In the genomic region with DNA sequence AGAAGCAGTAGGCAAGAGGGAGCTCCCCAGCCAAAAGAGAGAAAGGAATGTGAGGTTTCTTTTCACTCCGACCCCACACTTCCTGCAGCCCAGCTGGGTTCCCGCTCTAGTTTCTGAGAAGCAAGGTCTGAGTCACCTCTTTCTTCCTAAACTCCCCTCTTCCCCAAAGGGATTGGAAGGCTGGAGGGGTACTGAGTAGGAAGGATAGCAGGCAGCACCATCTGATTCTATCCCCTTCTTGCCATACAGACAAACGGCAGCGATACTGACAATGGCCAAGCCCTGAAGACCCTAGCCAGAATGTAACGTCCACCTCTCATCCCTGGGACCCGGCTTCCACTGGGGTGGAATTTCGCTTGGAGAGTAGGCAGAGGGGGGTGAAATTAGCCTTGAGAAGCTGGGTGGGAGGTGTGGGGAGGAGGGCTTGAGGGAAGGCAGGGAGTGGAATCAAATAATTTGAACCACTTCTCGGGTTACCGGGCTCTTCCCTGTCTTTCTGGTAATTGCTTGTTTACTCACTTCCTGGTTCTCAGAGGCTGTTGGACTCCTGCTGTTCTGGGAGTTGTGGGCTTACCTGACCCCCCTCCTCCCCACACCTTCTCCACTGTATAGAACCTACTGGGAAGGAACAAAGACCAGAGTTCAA, we compare ENCODE assay signal across 9 cellular contexts. TPM values are rescaled to one million over a fixed set of nuclear protein-coding genes. Genes with fewer than 3 reads are reported as not detected.
DNase-seq lines count a peak whose midpoint lies in the region; ATAC-seq and TF ChIP-seq lines count a peak whose summit lies in the region.
"Had no signal": no experiment of that assay in that cellular context is flagged by ENCODE, and none has a peak within 500 bp of the region (broad histone marks: within the 10 kb centered on the region; RNA-seq: fewer than 3 reads in every experiment).

No MANE protein-coding gene starts in this region.

- H3K27ac Mint-ChIP-seq in T-helper 1 cell treated with Interleukin-12 subunit alpha and Interleukin-12 subunit beta and Interleukin-4 antibody, amounts not matched to agents 30 μg/mL and 1 μg/mL, for 36 hours: peak overlapping the region; percentile 33

- TF ChIP-seq CTCF in colonic mucosa (IDR thresholded peaks at IDR 0.05): no peak

- peaks cover 8% of the 10 kb centered on the region for H3K4me1 ChIP-seq in colonic mucosa
- H3K4me1 ChIP-seq in skeletal muscle satellite cell (ENCODE audit: control insufficient read depth, insufficient read depth, low read length): peaks cover 82% of the 10 kb centered on the region

- H3K27me3 ChIP-seq in colonic mucosa (no peaks in the 10 kb centered on the region), skeletal muscle satellite cell (ENCODE audit: control insufficient read depth, insufficient read depth, low read length) (no peaks in the 10 kb centered on the region)

- H3K9me3 ChIP-seq in colonic mucosa (no peaks in the 10 kb centered on the region), skeletal muscle satellite cell (replicated peaks; ENCODE audit: low read length) (no peaks in the 10 kb centered on the region)

- peaks cover 15% of the 10 kb centered on the region for H3K27me3 Mint-ChIP-seq in T-helper 1 cell treated with Interleukin-12 subunit alpha and Interleukin-12 subunit beta and Interleukin-4 antibody, amounts not matched to agents 30 μg/mL and 1 μg/mL, for 36 hours (ENCODE audit: low read depth)

- no peak for ATAC-seq in GM21717 (IDR thresholded peaks at IDR 0.05; ENCODE audit: unreplicated experiment)
- ATAC-seq in HG02970 (IDR thresholded peaks at IDR 0.05; ENCODE audit: low FRiP score, unreplicated experiment): no peak

- peak overlapping the region; percentile 59 for H3K4me2 ChIP-seq in skeletal muscle satellite cell (ENCODE audit: low read length)

- H3K36me3 ChIP-seq in colonic mucosa: no peaks in the 10 kb centered on the region
- H3K36me3 ChIP-seq in skeletal muscle satellite cell (ENCODE audit: insufficient read depth, low read length): no peaks in the 10 kb centered on the region

- H3K9ac ChIP-seq in colonic mucosa (ENCODE audit: low read depth in 2 of 2, low read length in 2 of 2): peak overlapping the region; percentile 14 to 39
- peak overlapping the region; percentile 45 for H3K9ac ChIP-seq in skeletal muscle satellite cell (ENCODE audit: low read depth, low read length)

- H3K27ac ChIP-seq in colonic mucosa: no peak overlapping the region

- peaks cover 6% of the 10 kb centered on the region for H3K36me3 Mint-ChIP-seq in T-helper 1 cell treated with Interleukin-12 subunit alpha and Interleukin-12 subunit beta and Interleukin-4 antibody, amounts not matched to agents 30 μg/mL and 1 μg/mL, for 36 hours (ENCODE audit: low read depth)

- H3K4me1 Mint-ChIP-seq in T-helper 1 cell treated with Interleukin-12 subunit alpha and Interleukin-12 subunit beta and Interleukin-4 antibody, amounts not matched to agents 30 μg/mL and 1 μg/mL, for 36 hours (ENCODE audit: low read depth): peaks cover 68% of the 10 kb centered on the region

- H3K4me3 ChIP-seq in colonic mucosa (no peak overlapping the region), skeletal muscle satellite cell (ENCODE audit: low read length) (peak overlapping the region; percentile 47)

- intact Hi-C loops in colonic mucosa (cut with DNase I): no loop called here

- DNase-seq in T-helper 1 cell (no peak), NCI-H526 (lab: John Stamatoyannopoulos, UW) (peak; percentile 69 to 80), colonic mucosa (no peak), NOMO-1 treated with dmso at 0.1 percent for 144 hours (lab: John Stamatoyannopoulos, UW; ENCODE audit: unreplicated experiment) (no peak)
- DNase-seq: effector CD4-positive, alpha-beta T cell had no signal

- H3K9me3 Mint-ChIP-seq in T-helper 1 cell treated with Interleukin-12 subunit alpha and Interleukin-12 subunit beta and Interleukin-4 antibody, amounts not matched to agents 30 μg/mL and 1 μg/mL, for 36 hours: no peaks in the 10 kb centered on the region

- H3K4me3 Mint-ChIP-seq in T-helper 1 cell treated with Interleukin-12 subunit alpha and Interleukin-12 subunit beta and Interleukin-4 antibody, amounts not matched to agents 30 μg/mL and 1 μg/mL, for 36 hours: peak overlapping the region; percentile 18

RNA-seq across cellular contexts. Expression of a gene that starts 13.2 kb away (rescaled TPM):
- 10 to 100 TPM; 19.6 to 20.1 TPM for total RNA-seq in colonic mucosa
- 15.0 and 15.3 TPM in 2 replicates for total RNA-seq in skeletal muscle satellite cell (2012; rRNA removed)

Comparison
In these comparisons a context has a peak if more than half of its experiments do, and no peak if none do; other contexts are left out.
1. DNase-seq: peak in NCI-H526 (2 of 2); none in T-helper 1 cell (0 of 5), colonic mucosa (single experiment) and NOMO-1 treated with dmso at 0.1 percent for 144 hours (single experiment).